ENCODE assay signal across 2 cellular contexts in the genomic region with DNA sequence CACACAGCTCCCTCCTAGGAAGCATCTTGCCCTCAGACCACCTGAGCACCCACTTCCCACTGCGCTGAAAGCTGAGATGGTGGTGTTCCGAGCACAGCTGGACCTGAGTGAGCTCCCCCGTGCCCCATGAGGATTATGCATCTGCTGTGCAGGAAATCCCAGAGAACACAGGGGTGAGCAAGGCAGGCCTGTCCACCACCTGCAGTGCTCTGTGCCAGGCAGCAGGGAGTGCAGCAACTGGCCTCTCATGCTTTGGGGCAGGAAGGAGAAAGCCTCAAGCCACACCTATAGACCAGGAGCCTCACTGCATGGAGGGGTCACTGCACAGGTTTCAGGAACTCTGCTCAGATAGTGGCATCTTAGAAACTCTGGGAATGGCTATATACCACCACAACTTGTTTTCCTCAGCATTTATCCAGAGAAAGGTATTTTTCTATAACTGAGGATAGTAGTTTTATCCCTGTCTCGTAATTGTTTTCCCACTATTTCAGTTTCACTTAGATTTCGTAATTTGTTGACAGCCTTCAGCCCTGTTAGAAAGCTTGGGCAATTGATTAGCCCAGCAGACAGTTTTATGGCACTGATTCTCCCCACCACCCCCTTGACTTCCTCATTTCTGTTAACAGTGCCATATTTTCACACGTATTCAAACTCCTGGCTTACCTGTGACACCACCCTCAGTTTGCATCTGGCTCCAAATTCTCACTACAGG.
TF ChIP-seq lines count a peak whose summit lies in the region.

No MANE protein-coding gene starts in this region.

TF ChIP-seq in WTC11, 78 proteins besides CTCF, POLR2A, EP300 and RAD21 (continued from another document):
- TF ChIP-seq, protein P1, sequence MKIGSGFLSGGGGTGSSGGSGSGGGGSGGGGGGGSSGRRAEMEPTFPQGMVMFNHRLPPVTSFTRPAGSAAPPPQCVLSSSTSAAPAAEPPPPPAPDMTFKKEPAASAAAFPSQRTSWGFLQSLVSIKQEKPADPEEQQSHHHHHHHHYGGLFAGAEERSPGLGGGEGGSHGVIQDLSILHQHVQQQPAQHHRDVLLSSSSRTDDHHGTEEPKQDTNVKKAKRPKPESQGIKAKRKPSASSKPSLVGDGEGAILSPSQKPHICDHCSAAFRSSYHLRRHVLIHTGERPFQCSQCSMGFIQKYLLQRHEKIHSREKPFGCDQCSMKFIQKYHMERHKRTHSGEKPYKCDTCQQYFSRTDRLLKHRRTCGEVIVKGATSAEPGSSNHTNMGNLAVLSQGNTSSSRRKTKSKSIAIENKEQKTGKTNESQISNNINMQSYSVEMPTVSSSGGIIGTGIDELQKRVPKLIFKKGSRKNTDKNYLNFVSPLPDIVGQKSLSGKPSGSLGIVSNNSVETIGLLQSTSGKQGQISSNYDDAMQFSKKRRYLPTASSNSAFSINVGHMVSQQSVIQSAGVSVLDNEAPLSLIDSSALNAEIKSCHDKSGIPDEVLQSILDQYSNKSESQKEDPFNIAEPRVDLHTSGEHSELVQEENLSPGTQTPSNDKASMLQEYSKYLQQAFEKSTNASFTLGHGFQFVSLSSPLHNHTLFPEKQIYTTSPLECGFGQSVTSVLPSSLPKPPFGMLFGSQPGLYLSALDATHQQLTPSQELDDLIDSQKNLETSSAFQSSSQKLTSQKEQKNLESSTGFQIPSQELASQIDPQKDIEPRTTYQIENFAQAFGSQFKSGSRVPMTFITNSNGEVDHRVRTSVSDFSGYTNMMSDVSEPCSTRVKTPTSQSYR (CRISPR knock-in tag; IDR thresholded peaks at IDR 0.05), result no peak
- TF ChIP-seq NFYB (CRISPR knock-in tag; conservative IDR thresholded peaks at IDR 0.05; ENCODE audit: low read depth) (no peak), ZNF219 (CRISPR knock-in tag; IDR thresholded peaks at IDR 0.05; ENCODE audit: borderline replicate concordance) (no peak), NR3C1 (CRISPR knock-in tag; conservative IDR thresholded peaks at IDR 0.05; ENCODE audit: low read depth) (no peak), RORB (CRISPR knock-in tag; IDR thresholded peaks at IDR 0.05) (no peak), ZNF121 (CRISPR knock-in tag; IDR thresholded peaks at IDR 0.05) (no peak), MXD4 (CRISPR knock-in tag; IDR thresholded peaks at IDR 0.05; ENCODE audit: borderline replicate concordance) (no peak), SMAD4 (CRISPR knock-in tag; IDR thresholded peaks at IDR 0.05) (no peak), ZNF263 (CRISPR knock-in tag; IDR thresholded peaks at IDR 0.05; ENCODE audit: low read depth) (no peak)
- TF ChIP-seq, protein P2, sequence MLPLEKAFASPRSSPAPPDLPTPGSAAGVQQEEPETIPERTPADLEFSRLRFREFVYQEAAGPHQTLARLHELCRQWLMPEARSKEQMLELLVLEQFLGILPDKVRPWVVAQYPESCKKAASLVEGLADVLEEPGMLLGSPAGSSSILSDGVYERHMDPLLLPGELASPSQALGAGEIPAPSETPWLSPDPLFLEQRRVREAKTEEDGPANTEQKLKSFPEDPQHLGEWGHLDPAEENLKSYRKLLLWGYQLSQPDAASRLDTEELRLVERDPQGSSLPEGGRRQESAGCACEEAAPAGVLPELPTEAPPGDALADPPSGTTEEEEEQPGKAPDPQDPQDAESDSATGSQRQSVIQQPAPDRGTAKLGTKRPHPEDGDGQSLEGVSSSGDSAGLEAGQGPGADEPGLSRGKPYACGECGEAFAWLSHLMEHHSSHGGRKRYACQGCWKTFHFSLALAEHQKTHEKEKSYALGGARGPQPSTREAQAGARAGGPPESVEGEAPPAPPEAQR (CRISPR knock-in tag; IDR thresholded peaks at IDR 0.05), result no peak
- TF ChIP-seq, protein P3, sequence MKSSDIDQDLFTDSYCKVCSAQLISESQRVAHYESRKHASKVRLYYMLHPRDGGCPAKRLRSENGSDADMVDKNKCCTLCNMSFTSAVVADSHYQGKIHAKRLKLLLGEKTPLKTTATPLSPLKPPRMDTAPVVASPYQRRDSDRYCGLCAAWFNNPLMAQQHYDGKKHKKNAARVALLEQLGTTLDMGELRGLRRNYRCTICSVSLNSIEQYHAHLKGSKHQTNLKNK (CRISPR knock-in tag; IDR thresholded peaks at IDR 0.05), result no peak
- TF ChIP-seq, protein P4, sequence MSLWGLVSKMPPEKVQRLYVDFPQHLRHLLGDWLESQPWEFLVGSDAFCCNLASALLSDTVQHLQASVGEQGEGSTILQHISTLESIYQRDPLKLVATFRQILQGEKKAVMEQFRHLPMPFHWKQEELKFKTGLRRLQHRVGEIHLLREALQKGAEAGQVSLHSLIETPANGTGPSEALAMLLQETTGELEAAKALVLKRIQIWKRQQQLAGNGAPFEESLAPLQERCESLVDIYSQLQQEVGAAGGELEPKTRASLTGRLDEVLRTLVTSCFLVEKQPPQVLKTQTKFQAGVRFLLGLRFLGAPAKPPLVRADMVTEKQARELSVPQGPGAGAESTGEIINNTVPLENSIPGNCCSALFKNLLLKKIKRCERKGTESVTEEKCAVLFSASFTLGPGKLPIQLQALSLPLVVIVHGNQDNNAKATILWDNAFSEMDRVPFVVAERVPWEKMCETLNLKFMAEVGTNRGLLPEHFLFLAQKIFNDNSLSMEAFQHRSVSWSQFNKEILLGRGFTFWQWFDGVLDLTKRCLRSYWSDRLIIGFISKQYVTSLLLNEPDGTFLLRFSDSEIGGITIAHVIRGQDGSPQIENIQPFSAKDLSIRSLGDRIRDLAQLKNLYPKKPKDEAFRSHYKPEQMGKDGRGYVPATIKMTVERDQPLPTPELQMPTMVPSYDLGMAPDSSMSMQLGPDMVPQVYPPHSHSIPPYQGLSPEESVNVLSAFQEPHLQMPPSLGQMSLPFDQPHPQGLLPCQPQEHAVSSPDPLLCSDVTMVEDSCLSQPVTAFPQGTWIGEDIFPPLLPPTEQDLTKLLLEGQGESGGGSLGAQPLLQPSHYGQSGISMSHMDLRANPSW (CRISPR knock-in tag; conservative IDR thresholded peaks at IDR 0.05; ENCODE audit: low read depth), result no peak

TF ChIP-seq in HepG2, 621 proteins besides CTCF, POLR2A, EP300 and RAD21 (continued from another document):
- TF ChIP-seq, protein P5, sequence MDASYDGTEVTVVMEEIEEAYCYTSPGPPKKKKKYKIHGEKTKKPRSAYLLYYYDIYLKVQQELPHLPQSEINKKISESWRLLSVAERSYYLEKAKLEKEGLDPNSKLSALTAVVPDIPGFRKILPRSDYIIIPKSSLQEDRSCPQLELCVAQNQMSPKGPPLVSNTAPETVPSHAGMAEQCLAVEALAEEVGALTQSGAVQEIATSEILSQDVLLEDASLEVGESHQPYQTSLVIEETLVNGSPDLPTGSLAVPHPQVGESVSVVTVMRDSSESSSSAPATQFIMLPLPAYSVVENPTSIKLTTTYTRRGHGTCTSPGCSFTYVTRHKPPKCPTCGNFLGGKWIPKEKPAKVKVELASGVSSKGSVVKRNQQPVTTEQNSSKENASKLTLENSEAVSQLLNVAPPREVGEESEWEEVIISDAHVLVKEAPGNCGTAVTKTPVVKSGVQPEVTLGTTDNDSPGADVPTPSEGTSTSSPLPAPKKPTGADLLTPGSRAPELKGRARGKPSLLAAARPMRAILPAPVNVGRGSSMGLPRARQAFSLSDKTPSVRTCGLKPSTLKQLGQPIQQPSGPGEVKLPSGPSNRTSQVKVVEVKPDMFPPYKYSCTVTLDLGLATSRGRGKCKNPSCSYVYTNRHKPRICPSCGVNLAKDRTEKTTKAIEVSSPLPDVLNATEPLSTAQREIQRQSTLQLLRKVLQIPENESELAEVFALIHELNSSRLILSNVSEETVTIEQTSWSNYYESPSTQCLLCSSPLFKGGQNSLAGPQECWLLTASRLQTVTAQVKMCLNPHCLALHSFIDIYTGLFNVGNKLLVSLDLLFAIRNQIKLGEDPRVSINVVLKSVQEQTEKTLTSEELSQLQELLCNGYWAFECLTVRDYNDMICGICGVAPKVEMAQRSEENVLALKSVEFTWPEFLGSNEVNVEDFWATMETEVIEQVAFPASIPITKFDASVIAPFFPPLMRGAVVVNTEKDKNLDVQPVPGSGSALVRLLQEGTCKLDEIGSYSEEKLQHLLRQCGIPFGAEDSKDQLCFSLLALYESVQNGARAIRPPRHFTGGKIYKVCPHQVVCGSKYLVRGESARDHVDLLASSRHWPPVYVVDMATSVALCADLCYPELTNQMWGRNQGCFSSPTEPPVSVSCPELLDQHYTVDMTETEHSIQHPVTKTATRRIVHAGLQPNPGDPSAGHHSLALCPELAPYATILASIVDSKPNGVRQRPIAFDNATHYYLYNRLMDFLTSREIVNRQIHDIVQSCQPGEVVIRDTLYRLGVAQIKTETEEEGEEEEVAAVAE (CRISPR knock-in tag; IDR thresholded peaks at IDR 0.05; ENCODE audit: borderline replicate concordance), result no peak
- TF ChIP-seq ZNF160 (CRISPR knock-in tag; IDR thresholded peaks at IDR 0.05) (no peak), ZNF251 (CRISPR knock-in tag; IDR thresholded peaks at IDR 0.05) (no peak), ZNF7 (CRISPR knock-in tag; IDR thresholded peaks at IDR 0.05) (no peak), ZNF260 (CRISPR knock-in tag; IDR thresholded peaks at IDR 0.05; ENCODE audit: borderline replicate concordance, low read depth) (no peak), BCL6 (CRISPR knock-in tag; IDR thresholded peaks at IDR 0.05) (no peak), RAD51 (IDR thresholded peaks at IDR 0.05; ENCODE audit: borderline replicate concordance) (no peak), CEBPB (IDR thresholded peaks at IDR 0.05; ENCODE audit: borderline replicate concordance, low read depth, low read length) (peak; percentile 49; the same call in 1 of the 2 replicates), RBM22 (optimal IDR thresholded peaks at IDR 0.05; ENCODE audit: low read length) (peak; percentile 42), SMAD9 (CRISPR knock-in tag; IDR thresholded peaks at IDR 0.05) (no peak), ZNF564 (CRISPR knock-in tag; IDR thresholded peaks at IDR 0.05) (no peak)
- TF ChIP-seq, protein P6, sequence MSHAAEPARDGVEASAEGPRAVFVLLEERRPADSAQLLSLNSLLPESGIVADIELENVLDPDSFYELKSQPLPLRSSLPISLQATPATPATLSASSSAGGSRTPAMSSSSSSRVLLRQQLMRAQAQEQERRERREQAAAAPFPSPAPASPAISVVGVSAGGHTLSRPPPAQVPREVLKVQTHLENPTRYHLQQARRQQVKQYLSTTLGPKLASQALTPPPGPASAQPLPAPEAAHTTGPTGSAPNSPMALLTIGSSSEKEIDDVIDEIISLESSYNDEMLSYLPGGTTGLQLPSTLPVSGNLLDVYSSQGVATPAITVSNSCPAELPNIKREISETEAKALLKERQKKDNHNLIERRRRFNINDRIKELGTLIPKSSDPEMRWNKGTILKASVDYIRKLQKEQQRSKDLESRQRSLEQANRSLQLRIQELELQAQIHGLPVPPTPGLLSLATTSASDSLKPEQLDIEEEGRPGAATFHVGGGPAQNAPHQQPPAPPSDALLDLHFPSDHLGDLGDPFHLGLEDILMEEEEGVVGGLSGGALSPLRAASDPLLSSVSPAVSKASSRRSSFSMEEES (CRISPR knock-in tag; IDR thresholded peaks at IDR 0.05), result no peak
- TF ChIP-seq, protein P7, sequence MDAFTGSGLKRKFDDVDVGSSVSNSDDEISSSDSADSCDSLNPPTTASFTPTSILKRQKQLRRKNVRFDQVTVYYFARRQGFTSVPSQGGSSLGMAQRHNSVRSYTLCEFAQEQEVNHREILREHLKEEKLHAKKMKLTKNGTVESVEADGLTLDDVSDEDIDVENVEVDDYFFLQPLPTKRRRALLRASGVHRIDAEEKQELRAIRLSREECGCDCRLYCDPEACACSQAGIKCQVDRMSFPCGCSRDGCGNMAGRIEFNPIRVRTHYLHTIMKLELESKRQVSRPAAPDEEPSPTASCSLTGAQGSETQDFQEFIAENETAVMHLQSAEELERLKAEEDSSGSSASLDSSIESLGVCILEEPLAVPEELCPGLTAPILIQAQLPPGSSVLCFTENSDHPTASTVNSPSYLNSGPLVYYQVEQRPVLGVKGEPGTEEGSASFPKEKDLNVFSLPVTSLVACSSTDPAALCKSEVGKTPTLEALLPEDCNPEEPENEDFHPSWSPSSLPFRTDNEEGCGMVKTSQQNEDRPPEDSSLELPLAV (CRISPR knock-in tag; conservative IDR thresholded peaks at IDR 0.05; ENCODE audit: low read depth), result no peak
- TF ChIP-seq, protein P8, sequence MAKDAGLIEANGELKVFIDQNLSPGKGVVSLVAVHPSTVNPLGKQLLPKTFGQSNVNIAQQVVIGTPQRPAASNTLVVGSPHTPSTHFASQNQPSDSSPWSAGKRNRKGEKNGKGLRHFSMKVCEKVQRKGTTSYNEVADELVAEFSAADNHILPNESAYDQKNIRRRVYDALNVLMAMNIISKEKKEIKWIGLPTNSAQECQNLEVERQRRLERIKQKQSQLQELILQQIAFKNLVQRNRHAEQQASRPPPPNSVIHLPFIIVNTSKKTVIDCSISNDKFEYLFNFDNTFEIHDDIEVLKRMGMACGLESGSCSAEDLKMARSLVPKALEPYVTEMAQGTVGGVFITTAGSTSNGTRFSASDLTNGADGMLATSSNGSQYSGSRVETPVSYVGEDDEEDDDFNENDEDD (CRISPR knock-in tag; IDR thresholded peaks at IDR 0.05; ENCODE audit: borderline replicate concordance), result no peak
